In the genomic region with DNA sequence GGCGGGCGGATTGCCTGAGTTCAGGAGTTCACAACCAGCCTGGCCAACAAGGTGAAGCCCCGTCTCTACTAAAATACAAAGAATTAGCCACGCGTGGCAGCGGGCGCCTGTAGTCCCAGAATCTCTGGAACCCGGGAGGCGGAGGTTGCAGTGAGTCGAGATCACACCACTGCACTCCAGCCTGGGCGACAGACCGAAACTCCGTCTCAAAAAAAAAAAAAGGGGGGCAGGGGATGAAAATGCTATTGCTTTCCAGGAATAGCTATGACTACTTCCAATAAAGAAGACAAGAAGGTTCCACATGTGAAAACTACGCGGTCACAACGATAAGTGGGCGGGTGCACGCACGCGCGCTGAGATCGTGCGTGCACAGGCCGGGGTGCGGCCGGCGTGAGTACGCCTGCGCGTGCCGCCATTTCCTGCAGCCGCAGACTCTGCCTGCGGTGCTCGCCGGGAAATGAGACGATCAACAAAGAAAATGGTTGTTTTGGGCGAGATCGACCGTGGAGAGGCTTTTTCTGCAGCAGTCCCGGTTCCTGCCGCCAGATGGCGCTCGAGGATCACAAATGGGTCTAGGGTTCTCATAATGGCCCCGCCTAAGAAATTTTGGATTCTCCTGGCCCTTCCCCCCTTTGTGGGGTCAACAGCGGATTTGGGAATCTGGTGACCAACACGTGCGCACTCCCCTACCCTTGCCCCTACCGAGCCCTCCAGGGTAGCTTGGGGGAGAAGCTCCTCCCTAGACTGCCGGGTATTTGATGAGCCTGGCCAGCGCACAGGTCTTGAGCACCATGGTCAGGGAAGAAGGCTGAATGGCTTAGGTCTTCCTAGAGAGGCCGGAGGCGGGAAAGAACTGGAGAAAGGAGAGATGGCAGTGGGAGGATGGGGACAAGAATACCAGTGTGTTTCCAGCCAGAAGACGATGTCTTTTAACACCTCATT, we compare ENCODE assay signal across 8 cellular contexts. TPM values are rescaled to one million over a fixed set of nuclear protein-coding genes. Genes with fewer than 3 reads are reported as not detected.
DNase-seq lines count a peak whose midpoint lies in the region; ATAC-seq, FAIRE-seq and TF ChIP-seq lines count a peak whose summit lies in the region.

No MANE protein-coding gene starts in this region.

- H3K9ac ChIP-seq in endodermal cell (ENCODE audit: extremely low read depth, low read length, poor library complexity, severe bottlenecking) = no peak overlapping the region
- H3K9ac ChIP-seq in mesendoderm (ENCODE audit: low read length) = peak overlapping the region; percentile 54

- H3K36me3 Mint-ChIP-seq in activated CD8-positive, alpha-beta memory T cell treated with anti-CD3 and anti-CD28 coated beads, Interleukin-2, amount 10 ng/mL, durations not matched to agents 7 days and 5 days = no peaks in the 10 kb centered on the region
- H3K36me3 Mint-ChIP-seq in endodermal cell (ENCODE audit: low read depth) = no peaks in the 10 kb centered on the region

- ATAC-seq in GM21360 (IDR thresholded peaks at IDR 0.05; ENCODE audit: unreplicated experiment) = peak; percentile 85
- ATAC-seq in activated CD8-positive, alpha-beta memory T cell treated with anti-CD3 and anti-CD28 coated beads, Interleukin-2, amount 10 ng/mL, durations not matched to agents 7 days and 5 days = peak; percentile 98

- no peak overlapping the region for H2BK5ac ChIP-seq in mesendoderm (ENCODE audit: low read length)

- TF ChIP-seq CTCF in endodermal cell (conservative IDR thresholded peaks at IDR 0.05) = peak; percentile 91

- H4K5ac ChIP-seq in mesendoderm (ENCODE audit: low read length) = no peak overlapping the region

- H2BK15ac ChIP-seq in mesendoderm (replicated peaks; ENCODE audit: low read depth) = no peak overlapping the region

- H3K4me3 ChIP-seq in endodermal cell (ENCODE audit: low read length) (no peak overlapping the region), mesendoderm (ENCODE audit: low read length) (no peak overlapping the region)

- CTCF ChIA-PET in activated CD8-positive, alpha-beta memory T cell treated with anti-CD3 and anti-CD28 coated beads, Interleukin-2, amount 10 ng/mL, durations not matched to agents 7 days and 5 days (lab: Charles Lee) = interaction anchor here (0.6 to 2.8 kb wide), 6 partner anchors 12 to 708 kb away, joined by 3 to 19 read pairs (median 8); a partner anchor contains a TSS

- H3K4me1 Mint-ChIP-seq in activated CD8-positive, alpha-beta memory T cell treated with anti-CD3 and anti-CD28 coated beads, Interleukin-2, amount 10 ng/mL, durations not matched to agents 7 days and 5 days = peaks cover 10% of the 10 kb centered on the region
- H3K4me1 Mint-ChIP-seq in endodermal cell = peaks cover 3% of the 10 kb centered on the region

- H2BK120ac ChIP-seq in mesendoderm (ENCODE audit: low read depth, low read length) = no peak overlapping the region

- peak overlapping the region; percentile 78 for H3K56ac ChIP-seq in mesendoderm (ENCODE audit: low read length)

- H3K27me3 ChIP-seq in endodermal cell (ENCODE audit: control insufficient read depth, insufficient read depth, low read length, poor library complexity, severe bottlenecking) = no peaks in the 10 kb centered on the region
- H3K27me3 ChIP-seq in mesendoderm (ENCODE audit: insufficient read depth, low read length, poor library complexity) = no peaks in the 10 kb centered on the region

- H3K4me2 ChIP-seq in mesendoderm (ENCODE audit: low read length) = no peak overlapping the region

- peak overlapping the region; percentile 84 for H3K27ac Mint-ChIP-seq in activated CD8-positive, alpha-beta memory T cell treated with anti-CD3 and anti-CD28 coated beads, Interleukin-2, amount 10 ng/mL, durations not matched to agents 7 days and 5 days
- peak overlapping the region; percentile 84 for H3K27ac Mint-ChIP-seq in endodermal cell

- H3K18ac ChIP-seq in mesendoderm (ENCODE audit: low read length) = no peak overlapping the region

- H3K79me2 ChIP-seq in mesendoderm (ENCODE audit: control insufficient read depth, insufficient read depth, low read length) = no peaks in the 10 kb centered on the region

- H2AK5ac ChIP-seq in mesendoderm (ENCODE audit: low read length) = no peak overlapping the region

- peak overlapping the region; percentile 70 for H3K4me3 Mint-ChIP-seq in activated CD8-positive, alpha-beta memory T cell treated with anti-CD3 and anti-CD28 coated beads, Interleukin-2, amount 10 ng/mL, durations not matched to agents 7 days and 5 days
- H3K4me3 Mint-ChIP-seq in endodermal cell = peak overlapping the region; percentile 59

- H3K9me3 ChIP-seq in endodermal cell (ENCODE audit: control insufficient read depth, low read length) = no peaks in the 10 kb centered on the region

- H3K27ac ChIP-seq in endodermal cell (ENCODE audit: low read depth, low read length) = no peak overlapping the region
- H3K27ac ChIP-seq in mesendoderm (ENCODE audit: low read depth, low read length) = no peak overlapping the region

- no peak for FAIRE-seq in HTR-8/SVneo (lab: Jason Lieb, UNC)

- no peak overlapping the region for H3K23ac ChIP-seq in mesendoderm (ENCODE audit: low read length)

- no peaks in the 10 kb centered on the region for H3K9me3 Mint-ChIP-seq in activated CD8-positive, alpha-beta memory T cell treated with anti-CD3 and anti-CD28 coated beads, Interleukin-2, amount 10 ng/mL, durations not matched to agents 7 days and 5 days (ENCODE audit: low read depth)
- H3K9me3 Mint-ChIP-seq in endodermal cell = peaks cover 61% of the 10 kb centered on the region

- no peaks in the 10 kb centered on the region for H3K79me1 ChIP-seq in mesendoderm (ENCODE audit: low read length)

- H3K4me1 ChIP-seq in endodermal cell (ENCODE audit: control insufficient read depth, insufficient read depth, low read length) (no peaks in the 10 kb centered on the region), mesendoderm (ENCODE audit: control insufficient read depth, low read depth, low read length) (no peaks in the 10 kb centered on the region)

- H3K4ac ChIP-seq in mesendoderm (ENCODE audit: low read depth, low read length) = no peak overlapping the region

- 31 to 33% methylated on average over 3 to 52 of the region's 53 CpGs for WGBS in endodermal cell (ENCODE audit: insufficient coverage in 1 of 2, insufficient read length in 1 of 2), 2 experiments
- no CpG with 5 or more reads among the region's 53 CpGs for whole genome bisulfite sequencing in mesendoderm (ENCODE audit: extremely low coverage, insufficient coverage, low lambda C conversion rate)

- peak; percentile 59 for DNase-seq in COLO668 (lab: John Stamatoyannopoulos, UW; ENCODE audit: unreplicated experiment)
- DNase-seq in HTR-8/SVneo (ENCODE audit: insufficient read length, low spot score) = peak; percentile 31
- DNase-seq in NOMO-1 (lab: John Stamatoyannopoulos, UW; ENCODE audit: unreplicated experiment in 2 of 2) = peak; percentile 74 to 78
- DNase-seq in activated CD8-positive, alpha-beta memory T cell treated with anti-CD3 and anti-CD28 coated beads, Interleukin-2, amount 10 ng/mL, durations not matched to agents 7 days and 5 days = peak; percentile 92
- DNase-seq in endodermal cell = peak; percentile 96
- DNase-seq in mesendoderm = peak; percentile 88
- peak; percentile 82 for DNase-seq in stimulated activated CD8-positive, alpha-beta memory T cell treated with anti-CD3 and anti-CD28 coated beads, Interleukin-15, amount 100 ng/mL, for 24 hours (ENCODE audit: low read depth)

- H3K36me3 ChIP-seq in endodermal cell (ENCODE audit: control insufficient read depth, insufficient read depth, low read length) (no peaks in the 10 kb centered on the region), mesendoderm (ENCODE audit: control insufficient read depth, insufficient read depth, low read length) (no peaks in the 10 kb centered on the region)

- peak overlapping the region; percentile 81 for H4K8ac ChIP-seq in mesendoderm (ENCODE audit: low read depth, low read length)

- no peaks in the 10 kb centered on the region for H3K27me3 Mint-ChIP-seq in activated CD8-positive, alpha-beta memory T cell treated with anti-CD3 and anti-CD28 coated beads, Interleukin-2, amount 10 ng/mL, durations not matched to agents 7 days and 5 days
- H3K27me3 Mint-ChIP-seq in endodermal cell (ENCODE audit: insufficient read depth) = no peaks in the 10 kb centered on the region

RNA-seq across cellular contexts. Expression of a gene that starts 35.1 kb away (rescaled TPM):
- total RNA-seq in activated CD8-positive, alpha-beta memory T cell treated with anti-CD3 and anti-CD28 coated beads, Interleukin-2, amount 10 ng/mL, durations not matched to agents 7 days and 5 days = under 1 TPM in 1 of 2 experiments, not detected in 1; 0.15 TPM
- total RNA-seq in endodermal cell = under 1 TPM; 0.15 to 0.29 TPM
- not detected for polyA plus RNA-seq in endodermal cell (2013, experiment 1 of 2)
- polyA plus RNA-seq in endodermal cell (2013, experiment 2 of 2) = not detected
- polyA plus RNA-seq in mesendoderm (2013, experiment 1 of 2) = 0.07 TPM
- 0.14 TPM for polyA plus RNA-seq in mesendoderm (2013, experiment 2 of 2)

Comparison
In these comparisons a context has a peak if more than half of its experiments do, and no peak if none do; other contexts are left out.
1. DNase-seq: peak in every context shown above with its lines; median percentile 96 in endodermal cell; 92 in activated CD8-positive, alpha-beta memory T cell treated with anti-CD3 and anti-CD28 coated beads, Interleukin-2, amount 10 ng/mL, durations not matched to agents 7 days and 5 days; 88 in mesendoderm; 82 in stimulated activated CD8-positive, alpha-beta memory T cell treated with anti-CD3 and anti-CD28 coated beads, Interleukin-15, amount 100 ng/mL, for 24 hours; 76 in NOMO-1; 59 in COLO668; 31 in HTR-8/SVneo.